In genomic region chr1:167723707-167724323, GRCh38 we compare ENCODE assay signal across 2 cellular contexts.
TF ChIP-seq lines count a peak whose summit lies in the region.

No MANE protein-coding gene starts in this region.

TF ChIP-seq in IMR-90, 13 proteins besides CTCF, POLR2A, EP300 and RAD21:
- no peak for TF ChIP-seq ELK1 (IDR thresholded peaks at IDR 0.05; ENCODE audit: borderline replicate concordance, low read depth, low read length)
- no peak for TF ChIP-seq NFE2L2 (IDR thresholded peaks at IDR 0.05; ENCODE audit: low read depth, low read length)
- no peak for TF ChIP-seq SMC3 (IDR thresholded peaks at IDR 0.05; ENCODE audit: low read depth, low read length)
- TF ChIP-seq CEBPB (IDR thresholded peaks at IDR 0.05; ENCODE audit: low read depth, low read length): no peak
- no peak for TF ChIP-seq MXI1 (IDR thresholded peaks at IDR 0.05; ENCODE audit: borderline replicate concordance, low read depth, low read length)
- TF ChIP-seq RCOR1 (IDR thresholded peaks at IDR 0.05; ENCODE audit: insufficient replicate concordance, low read length): no peak
- TF ChIP-seq BHLHE40 (IDR thresholded peaks at IDR 0.05; ENCODE audit: low read depth, low read length): no peak
- TF ChIP-seq MAFK (IDR thresholded peaks at IDR 0.05; ENCODE audit: low read depth, low read length): no peak
- no peak for TF ChIP-seq MAZ (IDR thresholded peaks at IDR 0.05; ENCODE audit: borderline replicate concordance, low read depth, low read length)
TF ChIP-seq in IMR-90: peak in this region for 0.

TF ChIP-seq in neural cell, 6 proteins besides CTCF, POLR2A, EP300 and RAD21:
- TF ChIP-seq MXI1 (conservative IDR thresholded peaks at IDR 0.05; ENCODE audit: poor library complexity, severe bottlenecking): no peak
- TF ChIP-seq TAF1 (IDR thresholded peaks at IDR 0.05; ENCODE audit: low read depth): no peak
- no peak for TF ChIP-seq REST (IDR thresholded peaks at IDR 0.05; ENCODE audit: borderline replicate concordance)
TF ChIP-seq in neural cell: peak in this region for 0.
